In genomic region chr3:154956815-154957214, GRCh38 we compare ENCODE assay signal across 3 cellular contexts.
TF ChIP-seq lines count a peak whose summit lies in the region.

No MANE protein-coding gene starts in this region.

TF ChIP-seq in SK-N-SH, 30 proteins besides CTCF, POLR2A, EP300 and RAD21:
- TF ChIP-seq, protein P1, sequence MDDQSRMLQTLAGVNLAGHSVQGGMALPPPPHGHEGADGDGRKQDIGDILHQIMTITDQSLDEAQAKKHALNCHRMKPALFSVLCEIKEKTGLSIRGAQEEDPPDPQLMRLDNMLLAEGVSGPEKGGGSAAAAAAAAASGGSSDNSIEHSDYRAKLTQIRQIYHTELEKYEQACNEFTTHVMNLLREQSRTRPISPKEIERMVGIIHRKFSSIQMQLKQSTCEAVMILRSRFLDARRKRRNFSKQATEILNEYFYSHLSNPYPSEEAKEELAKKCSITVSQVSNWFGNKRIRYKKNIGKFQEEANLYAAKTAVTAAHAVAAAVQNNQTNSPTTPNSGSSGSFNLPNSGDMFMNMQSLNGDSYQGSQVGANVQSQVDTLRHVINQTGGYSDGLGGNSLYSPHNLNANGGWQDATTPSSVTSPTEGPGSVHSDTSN (IDR thresholded peaks at IDR 0.05): 0 out of 2 replicates have a peak, but pooled peaks have one; percentile 7
- no peak for TF ChIP-seq JUND (IDR thresholded peaks at IDR 0.05)

TF ChIP-seq in SK-N-SH treated with all-trans-retinoic acid at 6 μM for 48 hours, 23 proteins besides CTCF, POLR2A, EP300 and RAD21 (continued from another document):
- TF ChIP-seq, protein P2, sequence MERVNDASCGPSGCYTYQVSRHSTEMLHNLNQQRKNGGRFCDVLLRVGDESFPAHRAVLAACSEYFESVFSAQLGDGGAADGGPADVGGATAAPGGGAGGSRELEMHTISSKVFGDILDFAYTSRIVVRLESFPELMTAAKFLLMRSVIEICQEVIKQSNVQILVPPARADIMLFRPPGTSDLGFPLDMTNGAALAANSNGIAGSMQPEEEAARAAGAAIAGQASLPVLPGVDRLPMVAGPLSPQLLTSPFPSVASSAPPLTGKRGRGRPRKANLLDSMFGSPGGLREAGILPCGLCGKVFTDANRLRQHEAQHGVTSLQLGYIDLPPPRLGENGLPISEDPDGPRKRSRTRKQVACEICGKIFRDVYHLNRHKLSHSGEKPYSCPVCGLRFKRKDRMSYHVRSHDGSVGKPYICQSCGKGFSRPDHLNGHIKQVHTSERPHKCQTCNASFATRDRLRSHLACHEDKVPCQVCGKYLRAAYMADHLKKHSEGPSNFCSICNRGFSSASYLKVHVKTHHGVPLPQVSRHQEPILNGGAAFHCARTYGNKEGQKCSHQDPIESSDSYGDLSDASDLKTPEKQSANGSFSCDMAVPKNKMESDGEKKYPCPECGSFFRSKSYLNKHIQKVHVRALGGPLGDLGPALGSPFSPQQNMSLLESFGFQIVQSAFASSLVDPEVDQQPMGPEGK (CRISPR knock-in tag; IDR thresholded peaks at IDR 0.05; ENCODE audit: borderline replicate concordance): no peak

TF ChIP-seq in H1, 55 proteins besides CTCF, POLR2A, EP300 and RAD21 (continued from another document):
- TF ChIP-seq RNF2 (IDR thresholded peaks at IDR 0.05; ENCODE audit: borderline replicate concordance, low read depth, low read length, missing control alignments, poor library complexity, severe bottlenecking): no peak
- TF ChIP-seq, protein P3, sequence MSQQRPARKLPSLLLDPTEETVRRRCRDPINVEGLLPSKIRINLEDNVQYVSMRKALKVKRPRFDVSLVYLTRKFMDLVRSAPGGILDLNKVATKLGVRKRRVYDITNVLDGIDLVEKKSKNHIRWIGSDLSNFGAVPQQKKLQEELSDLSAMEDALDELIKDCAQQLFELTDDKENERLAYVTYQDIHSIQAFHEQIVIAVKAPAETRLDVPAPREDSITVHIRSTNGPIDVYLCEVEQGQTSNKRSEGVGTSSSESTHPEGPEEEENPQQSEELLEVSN (IDR thresholded peaks at IDR 0.05): no peak
- TF ChIP-seq BACH1 (IDR thresholded peaks at IDR 0.05; ENCODE audit: low read length): no peak
- TF ChIP-seq CTBP2 (IDR thresholded peaks at IDR 0.05; ENCODE audit: borderline replicate concordance, insufficient read depth, insufficient read length, low read length): no peak
